Comparison of ENCODE assay signal across 1 cellular context in the genomic region with DNA sequence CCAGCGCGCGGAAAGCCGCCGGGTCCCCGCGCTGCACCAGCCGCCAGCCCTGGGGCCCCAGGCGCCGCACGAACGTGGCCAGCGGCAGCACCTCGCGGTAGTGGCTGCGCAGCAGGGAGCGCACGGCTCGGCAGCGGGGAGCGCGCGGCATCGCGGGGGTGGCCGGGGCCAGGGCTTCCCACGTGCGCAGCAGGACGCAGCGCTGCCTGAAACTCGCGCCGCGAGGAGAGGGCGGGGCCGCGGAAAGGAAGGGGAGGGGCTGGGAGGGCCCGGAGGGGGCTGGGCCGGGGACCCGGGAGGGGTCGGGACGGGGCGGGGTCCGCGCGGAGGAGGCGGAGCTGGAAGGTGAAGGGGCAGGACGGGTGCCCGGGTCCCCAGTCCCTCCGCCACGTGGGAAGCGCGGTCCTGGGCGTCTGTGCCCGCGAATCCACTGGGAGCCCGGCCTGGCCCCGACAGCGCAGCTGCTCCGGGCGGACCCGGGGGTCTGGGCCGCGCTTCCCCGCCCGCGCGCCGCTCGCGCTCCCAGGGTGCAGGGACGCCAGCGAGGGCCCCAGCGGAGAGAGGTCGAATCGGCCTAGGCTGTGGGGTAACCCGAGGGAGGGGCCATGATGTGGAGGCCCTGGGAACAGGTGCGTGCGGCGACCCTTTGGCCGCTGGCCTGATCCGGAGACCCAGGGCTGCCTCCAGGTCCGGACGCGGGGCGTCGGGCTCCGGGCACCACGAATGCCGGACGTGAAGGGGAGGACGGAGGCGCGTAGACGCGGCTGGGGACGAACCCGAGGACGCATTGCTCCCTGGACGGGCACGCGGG.
TF ChIP-seq lines count a peak whose summit lies in the region.

TERT (minus strand) TSS at position 230 of the 811 bp plus-strand sequence; CDS start at position 151, 79 bp downstream.

TF ChIP-seq in GM12878, 131 proteins besides CTCF, POLR2A, EP300 and RAD21 (continued from another document):
- TF ChIP-seq NKRF (conservative IDR thresholded peaks at IDR 0.05) = peak; percentile 97
- peak in 1 of 2 experiments; percentile 71; a peak in 1 of 3 replicates for TF ChIP-seq EGR1 (IDR thresholded peaks at IDR 0.05; ENCODE audit: borderline replicate concordance in 1 of 2, low read depth in 2 of 2, low read length in 2 of 2)
- no peak for TF ChIP-seq FOXM1 (IDR thresholded peaks at IDR 0.05; ENCODE audit: low read depth, low read length)
- peak; percentile 66 to 88; a peak in 3 of 4 replicates for TF ChIP-seq BHLHE40 (IDR thresholded peaks at IDR 0.05; ENCODE audit: borderline replicate concordance in 1 of 2, low read depth in 2 of 2, low read length in 1 of 2)
- TF ChIP-seq SMARCA5 (IDR thresholded peaks at IDR 0.05) = 0 out of 2 replicates have a peak, but pooled peaks have one; percentile 18
- TF ChIP-seq ZNF384 (IDR thresholded peaks at IDR 0.05; ENCODE audit: borderline replicate concordance, low read depth, low read length) = no peak
- TF ChIP-seq, protein P1, sequence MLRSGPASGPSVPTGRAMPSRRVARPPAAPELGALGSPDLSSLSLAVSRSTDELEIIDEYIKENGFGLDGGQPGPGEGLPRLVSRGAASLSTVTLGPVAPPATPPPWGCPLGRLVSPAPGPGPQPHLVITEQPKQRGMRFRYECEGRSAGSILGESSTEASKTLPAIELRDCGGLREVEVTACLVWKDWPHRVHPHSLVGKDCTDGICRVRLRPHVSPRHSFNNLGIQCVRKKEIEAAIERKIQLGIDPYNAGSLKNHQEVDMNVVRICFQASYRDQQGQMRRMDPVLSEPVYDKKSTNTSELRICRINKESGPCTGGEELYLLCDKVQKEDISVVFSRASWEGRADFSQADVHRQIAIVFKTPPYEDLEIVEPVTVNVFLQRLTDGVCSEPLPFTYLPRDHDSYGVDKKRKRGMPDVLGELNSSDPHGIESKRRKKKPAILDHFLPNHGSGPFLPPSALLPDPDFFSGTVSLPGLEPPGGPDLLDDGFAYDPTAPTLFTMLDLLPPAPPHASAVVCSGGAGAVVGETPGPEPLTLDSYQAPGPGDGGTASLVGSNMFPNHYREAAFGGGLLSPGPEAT (IDR thresholded peaks at IDR 0.05; ENCODE audit: low read depth) = no peak
- TF ChIP-seq PKNOX1 (IDR thresholded peaks at IDR 0.05) = no peak
- peak; percentile 80 for TF ChIP-seq HDAC6 (IDR thresholded peaks at IDR 0.05; ENCODE audit: unreplicated experiment)
- TF ChIP-seq SREBF2 (IDR thresholded peaks at IDR 0.05; ENCODE audit: low read length) = no peak
- peak; percentile 21 for TF ChIP-seq KLF5 (IDR thresholded peaks at IDR 0.05; ENCODE audit: partially characterized antibody)
- TF ChIP-seq ZSCAN29 (IDR thresholded peaks at IDR 0.05) = peak; percentile 66; the same call in 1 of the 2 replicates
- peak; percentile 90 for TF ChIP-seq MAX (IDR thresholded peaks at IDR 0.05; ENCODE audit: low read depth, low read length)
- no peak for TF ChIP-seq ZNF207 (IDR thresholded peaks at IDR 0.05; ENCODE audit: borderline replicate concordance)
- 0 out of 2 replicates have a peak, but pooled peaks have one; percentile 45 for TF ChIP-seq GATAD2B (conservative IDR thresholded peaks at IDR 0.05; ENCODE audit: low read depth)
- TF ChIP-seq IKZF1 (conservative IDR thresholded peaks at IDR 0.05) = peak; percentile 79
- TF ChIP-seq, protein P2, sequence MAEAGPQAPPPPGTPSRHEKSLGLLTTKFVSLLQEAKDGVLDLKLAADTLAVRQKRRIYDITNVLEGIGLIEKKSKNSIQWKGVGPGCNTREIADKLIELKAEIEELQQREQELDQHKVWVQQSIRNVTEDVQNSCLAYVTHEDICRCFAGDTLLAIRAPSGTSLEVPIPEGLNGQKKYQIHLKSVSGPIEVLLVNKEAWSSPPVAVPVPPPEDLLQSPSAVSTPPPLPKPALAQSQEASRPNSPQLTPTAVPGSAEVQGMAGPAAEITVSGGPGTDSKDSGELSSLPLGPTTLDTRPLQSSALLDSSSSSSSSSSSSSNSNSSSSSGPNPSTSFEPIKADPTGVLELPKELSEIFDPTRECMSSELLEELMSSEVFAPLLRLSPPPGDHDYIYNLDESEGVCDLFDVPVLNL (IDR thresholded peaks at IDR 0.05; ENCODE audit: low read depth, low read length) = peak; percentile 81
- no peak for TF ChIP-seq RELA (IDR thresholded peaks at IDR 0.05; ENCODE audit: borderline replicate concordance, partially characterized antibody)
- peak; percentile 61 for TF ChIP-seq BACH1 (IDR thresholded peaks at IDR 0.05; ENCODE audit: borderline replicate concordance)
- TF ChIP-seq CEBPZ (IDR thresholded peaks at IDR 0.05; ENCODE audit: low read depth, low read length) = no peak
- TF ChIP-seq NR2C1 (IDR thresholded peaks at IDR 0.05) = 0 out of 2 replicates have a peak, but pooled peaks have one; percentile 20
- peak; percentile 66 for TF ChIP-seq NR2F1 (conservative IDR thresholded peaks at IDR 0.05)
TF ChIP-seq in GM12878: peak in this region for 18.
